22 cellular contexts compared by ENCODE assay signal in genomic region chrX:129516402-129516801, GRCh38. TPM values are rescaled to one million over a fixed set of nuclear protein-coding genes. Genes with fewer than 3 reads are reported as not detected.
A peak's percentile ranks its signal among the peaks of the same experiment; 100 is the strongest.
DNase-seq lines count a peak whose midpoint lies in the region; ATAC-seq, FAIRE-seq and TF ChIP-seq lines count a peak whose summit lies in the region.
"Had no signal": no experiment of that assay in that cellular context is flagged by ENCODE, and none has a peak within 500 bp of the region (broad histone marks: within the 10 kb centered on the region; RNA-seq: fewer than 3 reads in every experiment).

No MANE protein-coding gene starts in this region.

- H3K36me3 ChIP-seq in HEK293 (ENCODE audit: control insufficient read depth in 2 of 2, insufficient read depth in 1 of 2, low read length in 2 of 2) (peaks cover 19 to 25% of the 10 kb centered on the region in 2 experiments), GM12878 (ENCODE audit: control insufficient read depth in 2 of 2, insufficient read depth in 2 of 2, low read length in 1 of 2) (no peaks in the 10 kb centered on the region), small intestine (ENCODE audit: control insufficient read depth in 2 of 2, insufficient read depth in 2 of 2, low read length in 2 of 2) (no peaks in the 10 kb centered on the region)
- H3K36me3 ChIP-seq: BLaER1 had no signal

- H3K9me3 Mint-ChIP-seq in stimulated activated effector memory CD8-positive, alpha-beta T cell treated with anti-CD3 and anti-CD28 coated beads, Interleukin-12 subunit alpha, Interleukin-12 subunit beta, amount 100 ng/mL, for 72 hours, result no peaks in the 10 kb centered on the region
- H3K9me3 Mint-ChIP-seq: CD8-positive, alpha-beta T cell had no signal

- in situ Hi-C loops in GM12878 (cut with MboI), result no loop called here

- H3K4me1 ChIP-seq in HEK293 (ENCODE audit: control insufficient read depth, insufficient read depth, low read length) (peaks cover 3% of the 10 kb centered on the region; the same call in 1 of the 2 replicates), GM12878 (ENCODE audit: control insufficient read depth, insufficient read depth, low read length) (no peaks in the 10 kb centered on the region), small intestine (ENCODE audit: control insufficient read depth in 2 of 2, insufficient read depth in 1 of 2, low read depth in 1 of 2, low read length in 1 of 2) (no peaks in the 10 kb centered on the region)
- H3K4me1 ChIP-seq: BLaER1, Caco-2 had no signal

- no peak overlapping the region for H3K27ac Mint-ChIP-seq in stimulated activated effector memory CD8-positive, alpha-beta T cell treated with anti-CD3 and anti-CD28 coated beads, Interleukin-12 subunit alpha, Interleukin-12 subunit beta, amount 100 ng/mL, for 72 hours
- H3K27ac Mint-ChIP-seq: B cell; CD4-positive, CD25-positive, alpha-beta regulatory T cell; CD8-positive, alpha-beta T cell had no signal

- H4K20me1 ChIP-seq in GM12878 (ENCODE audit: control insufficient read depth, insufficient read depth), result no peaks in the 10 kb centered on the region
- H4K20me1 ChIP-seq: BLaER1 had no signal

- FAIRE-seq in D721Med (lab: Jason Lieb, UNC), result peak; percentile 32
- FAIRE-seq in GM12878 (lab: Jason Lieb, UNC), result no peak
- peak; percentile 57 for FAIRE-seq in small intestine (lab: Jason Lieb, UNC)
- FAIRE-seq: GM12891, GM18507, H54 had no signal

- no peak for TF ChIP-seq RAD21 in GM12878 (IDR thresholded peaks at IDR 0.05; ENCODE audit: insufficient read depth, low read depth, low read length)

- no peak overlapping the region for H3K4me3 Mint-ChIP-seq in stimulated activated effector memory CD8-positive, alpha-beta T cell treated with anti-CD3 and anti-CD28 coated beads, Interleukin-12 subunit alpha, Interleukin-12 subunit beta, amount 100 ng/mL, for 72 hours
- H3K4me3 Mint-ChIP-seq: B cell; CD4-positive, CD25-positive, alpha-beta regulatory T cell; CD8-positive, alpha-beta T cell had no signal

- no peak overlapping the region for H3K27ac ChIP-seq in HEK293 (ENCODE audit: extremely low read depth, low read depth, low read length)
- no peak overlapping the region for H3K27ac ChIP-seq in GM12878 (ENCODE audit: control insufficient read depth, insufficient read depth)
- H3K27ac ChIP-seq in small intestine (ENCODE audit: low read depth in 1 of 2, low read length in 1 of 2), result no peak overlapping the region
- H3K27ac ChIP-seq in dorsolateral prefrontal cortex, result no peak overlapping the region
- H3K27ac ChIP-seq: BLaER1, C4-2B had no signal

- H2AFZ ChIP-seq in GM12878 (ENCODE audit: control insufficient read depth, low read depth, low read length), result no peak overlapping the region

- DNase-seq in D721Med (ENCODE audit: insufficient read length, low spot score), result no peak
- no peak for DNase-seq in GM12878 (ENCODE audit: low read depth, low spot score)
- DNase-seq in small intestine, result no peak
- no peak for DNase-seq in dorsolateral prefrontal cortex
- no peak for DNase-seq in stimulated activated effector memory CD8-positive, alpha-beta T cell treated with anti-CD3 and anti-CD28 coated beads, Interleukin-12 subunit alpha, Interleukin-12 subunit beta, amount 100 ng/mL, for 72 hours (ENCODE audit: low spot score in 2 of 2)
- DNase-seq: Caco-2; CD4-positive, CD25-positive, alpha-beta regulatory T cell; CD8-positive, alpha-beta T cell; DMS 273 treated with DMSO at 0.1 percent for 48 hours; DMS79; EL; GDM1; GOT3; HCEC 1CT had no signal

- SMC1A ChIA-PET in GM12878 (lab: Charles Lee; ENCODE audit: uncharacterized antibody, unreplicated experiment), result no interaction called here

- POLR2A ChIA-PET in HEK293 (lab: Yijun Ruan, JAX), result no interaction called here
- POLR2A ChIA-PET in GM12878 (lab: Charles Lee), result no interaction called here

- H3K4me3 ChIP-seq in HEK293 (ENCODE audit: low read depth, low read length), result no peak overlapping the region
- no peak overlapping the region for H3K4me3 ChIP-seq in GM12878
- no peak overlapping the region for H3K4me3 ChIP-seq in small intestine (ENCODE audit: low read depth in 1 of 2, low read length in 2 of 2)
- no peak overlapping the region for H3K4me3 ChIP-seq in dorsolateral prefrontal cortex
- H3K4me3 ChIP-seq: BLaER1 had no signal

- TF ChIP-seq CTCF in D721Med (IDR thresholded peaks at IDR 0.05; ENCODE audit: insufficient read depth, missing control alignments) (no peak), HEK293 (tag by site-specific recombination; IDR thresholded peaks at IDR 0.05) (no peak), GM12878 (IDR thresholded peaks at IDR 0.05 in 2 of 3, conservative IDR thresholded peaks at IDR 0.05 in 1 of 3; ENCODE audit: control insufficient read depth in 2 of 3, extremely low read depth in 1 of 3, insufficient read depth in 1 of 3, low read depth in 3 of 3, low read length in 3 of 3) (no peak), dorsolateral prefrontal cortex (IDR thresholded peaks at IDR 0.05 in 54 of 56, conservative IDR thresholded peaks at IDR 0.05 in 2 of 56; ENCODE audit: low read depth in 1 of 56, partially characterized antibody in 56 of 56) (no peak)

- WGBS in GM12878 (ENCODE audit: insufficient coverage, insufficient replicate concordance, low lambda C conversion rate, missing lambda C conversion rate), result 2% methylated on average over 3 of the region's 3 CpGs
- 72 to 91% (median 88%) methylated on average over 3 of the region's 3 CpGs for WGBS in small intestine, 3 donors

- no peak for TF ChIP-seq EP300 in GM12878 (IDR thresholded peaks at IDR 0.05; ENCODE audit: borderline replicate concordance in 1 of 2, control insufficient read depth in 1 of 2, low read depth in 2 of 2, low read length in 2 of 2)

- H3K27me3 ChIP-seq in GM12878 (replicated peaks in 1 of 2; ENCODE audit: control insufficient read depth in 2 of 2, insufficient read depth in 2 of 2, low read length in 1 of 2) (no peaks in the 10 kb centered on the region), small intestine (ENCODE audit: control insufficient read depth in 2 of 2, insufficient read depth in 2 of 2, low read length in 2 of 2) (no peaks in the 10 kb centered on the region), dorsolateral prefrontal cortex (peaks cover 0 to 35% (median 0%) of the 10 kb centered on the region in 45 donors)

- RAD21 ChIA-PET in GM12878 (lab: Charles Lee; ENCODE audit: unreplicated experiment), result no interaction called here

- H3K79me2 ChIP-seq in GM12878 (ENCODE audit: control insufficient read depth, insufficient read depth, low read length), result no peaks in the 10 kb centered on the region

- H3K9me3 ChIP-seq in HEK293 (ENCODE audit: control insufficient read depth, insufficient read depth, low read depth, low read length) (no peaks in the 10 kb centered on the region), GM12878 (replicated peaks; ENCODE audit: control insufficient read depth, insufficient read depth, low read length) (no peaks in the 10 kb centered on the region), small intestine (ENCODE audit: control insufficient read depth, low read depth) (no peaks in the 10 kb centered on the region)
- H3K9me3 ChIP-seq: BLaER1, Caco-2 had no signal

- no peak overlapping the region for H3K4me2 ChIP-seq in GM12878 (ENCODE audit: control insufficient read depth, insufficient read depth)
- H3K4me2 ChIP-seq: BLaER1 had no signal

- no peaks in the 10 kb centered on the region for H3K36me3 Mint-ChIP-seq in stimulated activated effector memory CD8-positive, alpha-beta T cell treated with anti-CD3 and anti-CD28 coated beads, Interleukin-12 subunit alpha, Interleukin-12 subunit beta, amount 100 ng/mL, for 72 hours
- H3K36me3 Mint-ChIP-seq: CD4-positive, CD25-positive, alpha-beta regulatory T cell had no signal

- intact Hi-C loops in GM12878 (cut with micrococcal nuclease; ENCODE audit: unreplicated experiment) (no loop called here), dorsolateral prefrontal cortex (cut with DNase I) (no loop called here)

- no peak for TF ChIP-seq POLR2A in GM12878 (IDR thresholded peaks at IDR 0.05; ENCODE audit: low read depth, low read length)

- no peak for ATAC-seq in GM12878
- no peak for ATAC-seq in SK-N-SH treated with all-trans-retinoic acid at 6 μM for 48 hours
- no peak for ATAC-seq in stimulated activated effector memory CD8-positive, alpha-beta T cell treated with anti-CD3 and anti-CD28 coated beads, Interleukin-12 subunit alpha, Interleukin-12 subunit beta, amount 100 ng/mL, for 72 hours
- ATAC-seq: CD8-positive, alpha-beta T cell had no signal

- CTCF ChIA-PET in HEK293 (lab: Yijun Ruan, JAX), result interaction anchor here (1.2 kb wide), 1 partner anchor 25 kb away, joined by 3 read pairs; no protein-coding TSS in a partner anchor
- CTCF ChIA-PET in GM12878 (lab: Yijun Ruan, JAX), result no interaction called here

- no peak overlapping the region for H3K9ac ChIP-seq in GM12878 (ENCODE audit: control insufficient read depth, insufficient read depth, low read length)
- H3K9ac ChIP-seq: BLaER1 had no signal

- no peaks in the 10 kb centered on the region for H3K4me1 Mint-ChIP-seq in stimulated activated effector memory CD8-positive, alpha-beta T cell treated with anti-CD3 and anti-CD28 coated beads, Interleukin-12 subunit alpha, Interleukin-12 subunit beta, amount 100 ng/mL, for 72 hours
- H3K4me1 Mint-ChIP-seq: B cell; CD4-positive, CD25-positive, alpha-beta regulatory T cell had no signal

- no TSS peak for BruUV-seq in GM12878 (replicated peaks; lab: Mats Ljungman, UMichigan)

RNA-seq across cellular contexts. Expression of gene SMARCA1, which starts 6.9 kb away (rescaled TPM):
- total RNA-seq in GM12878 (2013; cell fraction: nucleolus; rRNA removed), result 4.4 and 4.9 TPM in 2 replicates
- total RNA-seq in GM12878 (2014; rRNA removed), result not detected in 2 replicates
- 0.04 TPM in 1 of 2 replicates, not detected in the other for total RNA-seq in GM12878 (2014; rRNA removed; fragmentation: Illumina TruSeq; extraction: Trizol)
- total RNA-seq in GM12878 (2021), result 0.31 and 0.40 TPM in 2 replicates
- not detected for polyA plus RNA-seq in GM12878 (2011; ENCODE audit: low read depth)
- polyA plus RNA-seq in GM12878 (2011; rRNA removed), result 0.22 and 0.43 TPM in 2 replicates
- polyA plus RNA-seq in GM12878 (2011; cell fraction: cytosol; rRNA removed), result 0.10 and 0.13 TPM in 2 replicates
- 0.07 and 0.32 TPM in 2 replicates for polyA plus RNA-seq in GM12878 (2011; cell fraction: nucleus; rRNA removed)
- 0.05 and 0.14 TPM in 2 replicates for polyA plus RNA-seq in GM12878 (2012)
- polyA plus RNA-seq in GM12878 (2014; fragmentation: Illumina TruSeq; extraction: Trizol), result 0.03 TPM in 1 of 2 replicates, not detected in the other
- under 1 TPM in 1 of 2 experiments, not detected in 1; 0.02 TPM for polyA plus RNA-seq in GM12878 (2014; fragmentation: Nextera tagmentation; extraction: Ambion mirVana)
- polyA plus RNA-seq in GM12878 (2014; rRNA removed), result not detected in 2 replicates
- polyA plus RNA-seq in GM12878 (2016; fragmentation: Nextera tagmentation; extraction: Ambion mirVana), result under 1 TPM; 0.08 to 0.09 TPM
- 0.10 and 0.29 TPM in 2 replicates for polyA minus RNA-seq in GM12878 (2011; rRNA and poly(A)+ RNA removed)
- not detected in 2 replicates for polyA minus RNA-seq in GM12878 (2011; cell fraction: cytosol; rRNA and poly(A)+ RNA removed)
- 0.12 and 0.19 TPM in 2 replicates for polyA minus RNA-seq in GM12878 (2011; cell fraction: nucleus; rRNA and poly(A)+ RNA removed)
- 1 to 10 TPM in 2 of 3 donors, under 1 TPM in 1; 0.67 to 7.8 (median 1.9) TPM for polyA plus RNA-seq in small intestine
- total RNA-seq in dorsolateral prefrontal cortex, result 10 to 100 TPM; 27.0 to 58.4 (median 44.4) TPM

RNA-seq across cellular contexts. Expression of gene OCRL, which starts 23.7 kb away (rescaled TPM):
- 10.3 and 10.6 TPM in 2 replicates for total RNA-seq in GM12878 (2013; cell fraction: nucleolus; rRNA removed)
- total RNA-seq in GM12878 (2014; rRNA removed), result 1.7 and 2.2 TPM in 2 replicates
- 2.9 and 3.0 TPM in 2 replicates for total RNA-seq in GM12878 (2014; rRNA removed; fragmentation: Illumina TruSeq; extraction: Trizol)
- total RNA-seq in GM12878 (2021), result 3.1 and 3.6 TPM in 2 replicates
- polyA plus RNA-seq in GM12878 (2011; ENCODE audit: low read depth), result 1.1 TPM
- polyA plus RNA-seq in GM12878 (2011; rRNA removed), result 4.4 and 5.0 TPM in 2 replicates
- polyA plus RNA-seq in GM12878 (2011; cell fraction: cytosol; rRNA removed), result 2.1 and 2.3 TPM in 2 replicates
- polyA plus RNA-seq in GM12878 (2011; cell fraction: nucleus; rRNA removed), result 9.3 and 10.3 TPM in 2 replicates
- polyA plus RNA-seq in GM12878 (2012), result 1.0 and 1.4 TPM in 2 replicates
- 4.2 and 5.4 TPM in 2 replicates for polyA plus RNA-seq in GM12878 (2014; fragmentation: Illumina TruSeq; extraction: Trizol)
- under 1 TPM; 0.53 to 0.73 TPM for polyA plus RNA-seq in GM12878 (2014; fragmentation: Nextera tagmentation; extraction: Ambion mirVana)
- polyA plus RNA-seq in GM12878 (2014; rRNA removed), result 3.0 and 3.1 TPM in 2 replicates
- 1 to 10 TPM; 1.2 to 1.3 TPM for polyA plus RNA-seq in GM12878 (2016; fragmentation: Nextera tagmentation; extraction: Ambion mirVana)
- polyA minus RNA-seq in GM12878 (2011; rRNA and poly(A)+ RNA removed), result 3.8 and 3.9 TPM in 2 replicates
- 1.0 and 1.7 TPM in 2 replicates for polyA minus RNA-seq in GM12878 (2011; cell fraction: cytosol; rRNA and poly(A)+ RNA removed)
- 1.9 and 2.0 TPM in 2 replicates for polyA minus RNA-seq in GM12878 (2011; cell fraction: nucleus; rRNA and poly(A)+ RNA removed)
- polyA plus RNA-seq in small intestine, result 10 to 100 TPM in 2 of 3 donors, 1 to 10 TPM in 1; 8.4 to 10.5 (median 10.5) TPM
- 10 to 100 TPM; 23.0 to 59.1 (median 44.3) TPM for total RNA-seq in dorsolateral prefrontal cortex

Comparison
In these comparisons a context has a peak if more than half of its experiments do, and no peak if none do; other contexts are left out.
1. RNA of gene SMARCA1, which starts 6.9 kb away (total RNA-seq): 27.0 to 58.4 TPM in dorsolateral prefrontal cortex; 0.04 to 4.9 TPM in GM12878; every median in the first group is over 4 times any median in the second.